In genomic region chr11:46463701-46464100, GRCh38 we compare ENCODE assay signal across 20 cellular contexts.
"Had no signal": no experiment of that assay in that cellular context is flagged by ENCODE, and none has a peak within 500 bp of the region (broad histone marks: within the 10 kb centered on the region; RNA-seq: fewer than 3 reads in every experiment).

No MANE protein-coding gene starts in this region.

- H3K36me3 Mint-ChIP-seq: activated naive CD8-positive, alpha-beta T cell treated with anti-CD3 and anti-CD28 coated beads for 36 hours had no signal

- H3K27me3 Mint-ChIP-seq: activated naive CD8-positive, alpha-beta T cell treated with anti-CD3 and anti-CD28 coated beads for 36 hours; stimulated activated naive B cell treated with anti-CD40 and anti-IgM and Interleukin-4, amounts not matched to agents 10 μg/mL and 1 μg/mL and 100 μg/mL, for 72 hours had no signal

- H3K9ac ChIP-seq: parathyroid adenoma had no signal

- H3K9me3 ChIP-seq: sigmoid colon, vagina had no signal

- H3K27ac Mint-ChIP-seq: activated CD8-positive, alpha-beta T cell treated with anti-CD3 and anti-CD28 coated beads, Interleukin-2, amount 10 ng/mL, durations not matched to agents 7 days and 5 days; activated naive CD8-positive, alpha-beta T cell treated with anti-CD3 and anti-CD28 coated beads for 36 hours; stimulated activated naive B cell treated with anti-CD40 and anti-IgM and Interleukin-4, amounts not matched to agents 10 μg/mL and 1 μg/mL and 100 μg/mL, for 72 hours had no signal

- H3K4me3 ChIP-seq: sigmoid colon, vagina had no signal

- H2AFZ ChIP-seq: parathyroid adenoma had no signal

- H3K27me3 ChIP-seq: sigmoid colon, vagina had no signal

- H3K9me3 Mint-ChIP-seq: activated naive CD8-positive, alpha-beta T cell treated with anti-CD3 and anti-CD28 coated beads for 36 hours; nephron; stimulated activated naive B cell treated with anti-CD40 and anti-IgM and Interleukin-4, amounts not matched to agents 10 μg/mL and 1 μg/mL and 100 μg/mL, for 72 hours had no signal

- H3K4me3 Mint-ChIP-seq: activated CD8-positive, alpha-beta T cell treated with anti-CD3 and anti-CD28 coated beads, Interleukin-2, amount 10 ng/mL, durations not matched to agents 7 days and 5 days; activated naive CD8-positive, alpha-beta T cell treated with anti-CD3 and anti-CD28 coated beads for 36 hours; nephron; stimulated activated naive B cell treated with anti-CD40 and anti-IgM and Interleukin-4, amounts not matched to agents 10 μg/mL and 1 μg/mL and 100 μg/mL, for 72 hours had no signal

- H3K36me3 ChIP-seq: sigmoid colon, vagina had no signal

- H3K27ac ChIP-seq: parathyroid adenoma, sigmoid colon, vagina, VCaP had no signal

- DNase-seq: activated CD4-positive, alpha-beta T cell treated with anti-CD3 and anti-CD28 coated beads for 1 hour; activated CD4-positive, alpha-beta T cell treated with anti-CD3 and anti-CD28 coated beads, Interleukin-2, amount 50 U/mL, for 1 hour; activated CD8-positive, alpha-beta T cell treated with anti-CD3 and anti-CD28 coated beads, Interleukin-2, amount 10 ng/mL, durations not matched to agents 7 days and 5 days; activated naive CD8-positive, alpha-beta T cell treated with anti-CD3 and anti-CD28 coated beads for 36 hours; amniotic stem cell; effector CD8-positive, alpha-beta T cell; glutamatergic neuron; hippocampal formation; left ventricle myocardium superior; mammary epithelial cell; nucleus accumbens; sigmoid colon; stimulated activated CD4-positive, alpha-beta T cell treated with anti-CD3 and anti-CD28 coated beads, Interleukin-2, amount 100 ng/mL, for 48 hours; stimulated activated CD8-positive, alpha-beta memory T cell treated with anti-CD3 and anti-CD28 coated beads, Interleukin-4, amount 100 ng/mL, for 48 hours; stimulated activated naive B cell treated with anti-CD40 and anti-IgM and Interleukin-4, amounts not matched to agents 10 μg/mL and 1 μg/mL and 100 μg/mL, for 72 hours; trophoblast cell had no signal
